Comparison of ENCODE assay signal across 33 cellular contexts in the genomic region with DNA sequence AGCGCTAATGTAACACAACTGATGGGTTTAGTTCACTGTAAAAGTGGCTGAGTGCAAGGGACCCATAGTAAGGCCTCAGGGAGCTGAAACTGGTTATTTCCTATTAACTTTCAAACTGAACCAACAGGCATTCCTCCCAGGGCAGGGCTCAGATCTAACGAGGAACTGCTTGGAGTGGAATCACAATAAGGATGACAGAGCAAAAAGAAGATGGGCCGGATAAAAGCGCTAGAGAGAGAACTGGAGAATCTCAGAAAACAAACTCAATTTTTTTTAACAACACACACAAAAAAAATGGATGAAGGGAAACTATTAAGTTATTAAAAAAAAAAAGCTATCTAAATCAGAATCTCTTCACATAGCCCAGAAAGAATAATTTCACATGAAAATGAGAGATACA.
"Had no signal": no experiment of that assay in that cellular context is flagged by ENCODE, and none has a peak within 500 bp of the region (broad histone marks: within the 10 kb centered on the region; RNA-seq: fewer than 3 reads in every experiment).

No MANE protein-coding gene starts in this region.

- H3K4me3 ChIP-seq: MG63, SJCRH30, SK-N-MC had no signal

- H3K36me3 ChIP-seq: MG63, SJCRH30 had no signal

- H3K27ac ChIP-seq: RWPE1, SJCRH30, SK-N-MC had no signal

- H3K9me3 ChIP-seq: MG63, SJCRH30 had no signal

- H3K4me1 ChIP-seq: SJCRH30 had no signal

- H3K27me3 ChIP-seq: SJCRH30 had no signal

- ATAC-seq: Panc1, PC-3, Right ventricle myocardium inferior, SK-N-SH treated with all-trans-retinoic acid at 6 μM for 48 hours, T-cell, T-helper 17 cell had no signal

- DNase-seq: Kasumi-1, MG63, NCI-H1048, NCI-H1092 treated with DMSO at 0.1 percent for 48 hours, NCI-H1105 treated with DMSO at 0.1 percent for 48 hours, NCI-H1417, NCI-H1436, NCI-H146, NCI-H1694, NCI-H187, NCI-H2029, NCI-H2081, NCI-H2171 treated with DMSO at 0.1 percent for 48 hours, NCI-H226, NCI-H446 treated with DMSO at 0.1 percent for 48 hours, NCI-H510A, NCI-H524, NCI-H526, NCI-H69, NCI-H748 treated with DMSO at 0.1 percent for 48 hours, NCI-H82, PC-3, SHP77, SIG-M5, SJCRH30, T-cell, T-helper 17 cell had no signal

- FAIRE-seq: RCC 7860 had no signal
